Comparison of ENCODE assay signal across 8 cellular contexts in the genomic region with DNA sequence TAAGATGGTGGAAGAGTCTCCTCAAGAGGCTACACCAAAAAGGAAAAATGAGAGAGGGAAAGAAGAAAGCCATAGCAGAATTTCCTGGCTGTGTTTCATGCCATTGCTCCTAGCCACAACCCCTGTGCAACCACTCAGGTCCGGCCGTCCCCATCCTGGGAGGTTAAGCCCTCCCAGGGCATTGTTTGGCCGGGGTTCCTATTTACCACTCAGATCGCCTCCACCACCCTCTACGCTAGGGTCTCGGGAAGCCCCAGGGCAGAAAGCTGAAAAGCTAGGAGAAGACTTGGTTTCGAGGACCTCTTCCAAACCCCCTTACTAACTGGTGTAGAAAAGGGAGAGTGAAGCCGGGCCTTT. TPM values are rescaled to one million over a fixed set of nuclear protein-coding genes. Genes with fewer than 3 reads are reported as not detected.
DNase-seq lines count a peak whose midpoint lies in the region; ATAC-seq and TF ChIP-seq lines count a peak whose summit lies in the region.

No MANE protein-coding gene starts in this region.

- no peaks in the 10 kb centered on the region for H3K9me3 Mint-ChIP-seq in stimulated activated memory B cell treated with anti-CD40 and anti-IgM and Interleukin-4, amounts not matched to agents 10 μg/mL and 1 μg/mL and 100 μg/mL, for 72 hours

- H3K9ac ChIP-seq in SK-N-MC (ENCODE audit: insufficient read length), result peak overlapping the region; percentile 85
- peak overlapping the region; percentile 88 to 90 for H3K9ac ChIP-seq in liver (ENCODE audit: low read depth in 1 of 2, low read length in 2 of 2)

- ATAC-seq in GM19438 (IDR thresholded peaks at IDR 0.05; ENCODE audit: low read depth, unreplicated experiment) (peak; percentile 18), HG03442 (IDR thresholded peaks at IDR 0.05; ENCODE audit: unreplicated experiment) (peak; percentile 16)
- ATAC-seq in stimulated activated memory B cell treated with anti-CD40 and anti-IgM and Interleukin-4, amounts not matched to agents 10 μg/mL and 1 μg/mL and 100 μg/mL, for 72 hours, result peak; percentile 24

- H3K4me1 ChIP-seq in liver (ENCODE audit: control insufficient read depth in 4 of 4, insufficient read depth in 4 of 4, low read length in 3 of 4), result peaks cover 4 to 21% (median 13%) of the 10 kb centered on the region in 4 donors

- no peaks in the 10 kb centered on the region for H3K27me3 Mint-ChIP-seq in stimulated activated memory B cell treated with anti-CD40 and anti-IgM and Interleukin-4, amounts not matched to agents 10 μg/mL and 1 μg/mL and 100 μg/mL, for 72 hours

- peaks cover 15% of the 10 kb centered on the region for H3K36me3 Mint-ChIP-seq in stimulated activated memory B cell treated with anti-CD40 and anti-IgM and Interleukin-4, amounts not matched to agents 10 μg/mL and 1 μg/mL and 100 μg/mL, for 72 hours

- no peak for TF ChIP-seq RAD21 in liver (IDR thresholded peaks at IDR 0.05)

- H3K4me3 Mint-ChIP-seq in stimulated activated memory B cell treated with anti-CD40 and anti-IgM and Interleukin-4, amounts not matched to agents 10 μg/mL and 1 μg/mL and 100 μg/mL, for 72 hours, result peak overlapping the region; percentile 86

- H3K27me3 ChIP-seq in liver (ENCODE audit: control insufficient read depth in 4 of 4, insufficient read depth in 4 of 4, low read length in 3 of 4), result no peaks in the 10 kb centered on the region

- DNase-seq in D341Med (ENCODE audit: low spot score), result peak; percentile 47
- no peak for DNase-seq in SK-N-MC (ENCODE audit: low read depth, low spot score)
- DNase-seq in SHP77 treated with DMSO at 0.1 percent for 48 hours (lab: John Stamatoyannopoulos, UW), result no peak

- WGBS in liver, result under 1% methylated on average over 8 of the region's 8 CpGs

- H3K4me3 ChIP-seq in SK-N-MC, result peak overlapping the region; percentile 78
- H3K4me3 ChIP-seq in liver (ENCODE audit: low read depth in 1 of 3, low read length in 3 of 3), result peak overlapping the region; percentile 85 to 97 (median 93)

- no peak for TF ChIP-seq CTCF in liver (IDR thresholded peaks at IDR 0.05; ENCODE audit: low read depth, low read length, missing input control)

- peak overlapping the region; percentile 95 for H3K27ac Mint-ChIP-seq in stimulated activated memory B cell treated with anti-CD40 and anti-IgM and Interleukin-4, amounts not matched to agents 10 μg/mL and 1 μg/mL and 100 μg/mL, for 72 hours

- H3K36me3 ChIP-seq in SK-N-MC (ENCODE audit: insufficient read depth, low read length) (peaks cover 6% of the 10 kb centered on the region), liver (ENCODE audit: control insufficient read depth in 4 of 4, insufficient read depth in 3 of 4, low read depth in 1 of 4, low read length in 3 of 4) (no peaks in the 10 kb centered on the region)

- H3K4me1 Mint-ChIP-seq in stimulated activated memory B cell treated with anti-CD40 and anti-IgM and Interleukin-4, amounts not matched to agents 10 μg/mL and 1 μg/mL and 100 μg/mL, for 72 hours, result peaks cover 18% of the 10 kb centered on the region

- no peaks in the 10 kb centered on the region for H3K9me3 ChIP-seq in SK-N-MC (ENCODE audit: low read depth, low read length)
- no peaks in the 10 kb centered on the region for H3K9me3 ChIP-seq in liver (ENCODE audit: control insufficient read depth in 4 of 4, low read length in 3 of 4)

- peak overlapping the region; percentile 81 for H3K27ac ChIP-seq in SK-N-MC
- peak overlapping the region; percentile 90 for H3K27ac ChIP-seq in cingulate gyrus (ENCODE audit: low read depth, low read length)
- peak overlapping the region; percentile 82 to 86 for H3K27ac ChIP-seq in liver (ENCODE audit: low read depth in 1 of 2, low read length in 2 of 2)

TF ChIP-seq in liver, 16 proteins besides CTCF, POLR2A, EP300 and RAD21:
- TF ChIP-seq TAF1 (conservative IDR thresholded peaks at IDR 0.05) (peak; percentile 26), EGR1 (IDR thresholded peaks at IDR 0.05; ENCODE audit: low read depth in 2 of 2) (no peak), NR2F2 (IDR thresholded peaks at IDR 0.05) (no peak), HNF4G (IDR thresholded peaks at IDR 0.05) (no peak), HNF4A (conservative IDR thresholded peaks at IDR 0.05) (no peak)
TF ChIP-seq in liver: peak in this region for 1.

RNA-seq across cellular contexts. Expression of a gene that starts 0.7 kb away (rescaled TPM):
- total RNA-seq in liver, result 10 to 100 TPM; 23.3 to 26.4 TPM
- polyA plus RNA-seq in liver, result 10 to 100 TPM in 1 of 2 donors, 1 to 10 TPM in 1; 5.9 to 10.5 TPM

RNA-seq across cellular contexts. Expression of a gene that starts 8.7 kb away (rescaled TPM):
- total RNA-seq in liver, result 1 to 10 TPM; 5.1 to 7.1 TPM
- polyA plus RNA-seq in liver, result 1 to 10 TPM in 1 of 2 donors, under 1 TPM in 1; 0.92 to 1.5 TPM

RNA-seq across cellular contexts. Expression of a gene that starts 26.9 kb away (rescaled TPM):
- 1 to 10 TPM; 1.9 to 3.3 TPM for total RNA-seq in liver
- polyA plus RNA-seq in liver, result under 1 TPM; 0.63 to 0.75 TPM

RNA-seq across cellular contexts. Expression of a gene that starts 36.4 kb away (rescaled TPM):
- 10 to 100 TPM; 16.3 to 25.7 TPM for total RNA-seq in liver
- polyA plus RNA-seq in liver, result 1 to 10 TPM; 3.8 to 4.6 TPM
